In the genomic region with DNA sequence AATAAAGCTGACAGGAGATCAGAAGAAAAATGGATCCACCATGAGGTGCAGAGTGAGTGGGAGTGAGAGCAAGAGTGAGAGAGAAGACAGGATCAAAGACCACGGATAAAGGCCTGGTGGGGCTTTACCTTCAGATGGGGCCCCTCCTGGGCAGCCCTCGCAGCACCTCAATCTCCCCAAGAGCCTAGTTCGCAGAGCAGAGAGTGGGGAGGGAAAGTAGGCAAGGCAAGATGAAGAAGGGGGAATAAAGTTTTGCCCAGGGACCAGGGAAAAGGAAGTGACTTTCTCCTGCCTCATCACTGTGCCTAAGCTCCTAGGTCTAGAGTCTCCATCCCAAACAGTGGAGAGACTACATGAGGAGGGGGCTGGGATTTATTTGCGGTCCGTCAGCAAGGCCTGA, we compare ENCODE assay signal across 15 cellular contexts. TPM values are rescaled to one million over a fixed set of nuclear protein-coding genes. Genes with fewer than 3 reads are reported as not detected.
DNase-seq lines count a peak whose midpoint lies in the region; ATAC-seq and TF ChIP-seq lines count a peak whose summit lies in the region.
"Had no signal": no experiment of that assay in that cellular context is flagged by ENCODE, and none has a peak within 500 bp of the region (broad histone marks: within the 10 kb centered on the region; RNA-seq: fewer than 3 reads in every experiment).

No MANE protein-coding gene starts in this region.

- ATAC-seq in heart right ventricle = no peak
- no peak for ATAC-seq in left cardiac atrium
- ATAC-seq in activated naive CD8-positive, alpha-beta T cell treated with anti-CD3 and anti-CD28 coated beads, Interleukin-2, amount 10 ng/mL, durations not matched to agents 7 days and 5 days (ENCODE audit: low read depth) = no peak
- no peak for ATAC-seq in natural killer cell treated with Interleukin-12 subunit alpha and Interleukin-12 subunit beta and Interleukin-15 and Interleukin-18, amount 100 ng/mL, for 72 hours
- ATAC-seq in HG02973 (IDR thresholded peaks at IDR 0.05; ENCODE audit: unreplicated experiment) = no peak
- no peak for ATAC-seq in GM21528 (IDR thresholded peaks at IDR 0.05; ENCODE audit: low FRiP score, unreplicated experiment)

- H3K27me3 ChIP-seq in heart right ventricle = no peaks in the 10 kb centered on the region
- no peaks in the 10 kb centered on the region for H3K27me3 ChIP-seq in transverse colon

- TF ChIP-seq EP300 in transverse colon (IDR thresholded peaks at IDR 0.05; ENCODE audit: low read depth) = no peak

- H3K9me3 ChIP-seq in heart right ventricle (peaks cover 0 to 4% (median 0%) of the 10 kb centered on the region in 11 donors), transverse colon (no peaks in the 10 kb centered on the region)

- H3K36me3 ChIP-seq in heart right ventricle (no peaks in the 10 kb centered on the region), transverse colon (no peaks in the 10 kb centered on the region)

- TF ChIP-seq CTCF in heart right ventricle (IDR thresholded peaks at IDR 0.05) (no peak), transverse colon (IDR thresholded peaks at IDR 0.05) (no peak)

- DNase-seq in heart right ventricle = no peak
- DNase-seq in left cardiac atrium = no peak
- DNase-seq in activated naive CD8-positive, alpha-beta T cell treated with anti-CD3 and anti-CD28 coated beads, Interleukin-2, amount 10 ng/mL, durations not matched to agents 7 days and 5 days = no peak
- DNase-seq in natural killer cell treated with Interleukin-12 subunit alpha and Interleukin-12 subunit beta and Interleukin-15 and Interleukin-18, amount 100 ng/mL, for 72 hours (ENCODE audit: low spot score) = no peak
- no peak for DNase-seq in transverse colon
- no peak for DNase-seq in iPS-NIHi7 (ENCODE audit: extremely low spot score)
- DNase-seq: DMS79; islet precursor cell; NCI-H1048; NCI-H345; stimulated activated CD4-positive, alpha-beta T cell treated with anti-CD3 and anti-CD28 coated beads, Interleukin-15, amount 100 ng/mL, for 24 hours; T-helper 9 cell had no signal

- H3K27ac Mint-ChIP-seq in activated naive CD8-positive, alpha-beta T cell treated with anti-CD3 and anti-CD28 coated beads, Interleukin-2, amount 10 ng/mL, durations not matched to agents 7 days and 5 days = peak overlapping the region; percentile 88
- peak overlapping the region; percentile 60 to 67 for H3K27ac Mint-ChIP-seq in natural killer cell treated with Interleukin-12 subunit alpha and Interleukin-12 subunit beta and Interleukin-15 and Interleukin-18, amount 100 ng/mL, for 72 hours

- POLR2A ChIA-PET in activated naive CD8-positive, alpha-beta T cell treated with anti-CD3 and anti-CD28 coated beads, Interleukin-2, amount 10 ng/mL, durations not matched to agents 7 days and 5 days (lab: Charles Lee) = interaction anchor here (0.9 to 1.0 kb wide), 2 partner anchors 9 to 91 kb away, joined by 3 to 4 read pairs; no protein-coding TSS in a partner anchor

- H3K4me3 ChIP-seq in heart right ventricle (no peak overlapping the region), transverse colon (no peak overlapping the region)

- H3K4me1 ChIP-seq in heart right ventricle = peaks cover 0 to 51% (median 3%) of the 10 kb centered on the region in 9 donors
- peaks cover 0 to 9% (median 5%) of the 10 kb centered on the region in 4 donors for H3K4me1 ChIP-seq in transverse colon

- no peaks in the 10 kb centered on the region for H3K27me3 Mint-ChIP-seq in activated naive CD8-positive, alpha-beta T cell treated with anti-CD3 and anti-CD28 coated beads, Interleukin-2, amount 10 ng/mL, durations not matched to agents 7 days and 5 days
- peaks cover 0 to 2% of the 10 kb centered on the region in 2 donors for H3K27me3 Mint-ChIP-seq in natural killer cell treated with Interleukin-12 subunit alpha and Interleukin-12 subunit beta and Interleukin-15 and Interleukin-18, amount 100 ng/mL, for 72 hours

- intact Hi-C loops in heart right ventricle (cut with DNase I) = no loop called here
- intact Hi-C loops in left cardiac atrium (cut with DNase I) = no loop called here
- intact Hi-C loops in transverse colon (cut with DNase I; ENCODE audit: low total_unique reads) = no loop called here

- peak overlapping the region in 9 of 10 donors; percentile 56 to 87 (median 69) for H3K27ac ChIP-seq in heart right ventricle
- peak overlapping the region in 3 of 4 donors; percentile 66 to 81 (median 69) for H3K27ac ChIP-seq in transverse colon

- 91 to 98% methylated on average over 5 of the region's 5 CpGs for WGBS in heart right ventricle, 2 donors
- WGBS in transverse colon (ENCODE audit: low coverage in 1 of 2), 2 donors = 92 to 97% methylated on average over 2 to 5 of the region's 5 CpGs

- peaks cover 19% of the 10 kb centered on the region for H3K4me1 Mint-ChIP-seq in activated naive CD8-positive, alpha-beta T cell treated with anti-CD3 and anti-CD28 coated beads, Interleukin-2, amount 10 ng/mL, durations not matched to agents 7 days and 5 days
- H3K4me1 Mint-ChIP-seq in natural killer cell treated with Interleukin-12 subunit alpha and Interleukin-12 subunit beta and Interleukin-15 and Interleukin-18, amount 100 ng/mL, for 72 hours (ENCODE audit: low read depth in 2 of 2) = peaks cover 27 to 35% of the 10 kb centered on the region in 2 donors

- no peak for TF ChIP-seq POLR2A in transverse colon (IDR thresholded peaks at IDR 0.05)

- H3K9me3 Mint-ChIP-seq in activated naive CD8-positive, alpha-beta T cell treated with anti-CD3 and anti-CD28 coated beads, Interleukin-2, amount 10 ng/mL, durations not matched to agents 7 days and 5 days = peaks cover 5% of the 10 kb centered on the region
- peaks cover 4% of the 10 kb centered on the region for H3K9me3 Mint-ChIP-seq in natural killer cell treated with Interleukin-12 subunit alpha and Interleukin-12 subunit beta and Interleukin-15 and Interleukin-18, amount 100 ng/mL, for 72 hours

- in situ Hi-C loops in transverse colon (cut with MboI; ENCODE audit: low pct_ligation_motif_present in 1 of 4, low pct_unique_long_range_greater_than_20kb in 1 of 4, low sequenced_read_pairs in 3 of 4) = no loop called here

- peaks cover 3% of the 10 kb centered on the region for H3K36me3 Mint-ChIP-seq in activated naive CD8-positive, alpha-beta T cell treated with anti-CD3 and anti-CD28 coated beads, Interleukin-2, amount 10 ng/mL, durations not matched to agents 7 days and 5 days
- no peaks in the 10 kb centered on the region for H3K36me3 Mint-ChIP-seq in natural killer cell treated with Interleukin-12 subunit alpha and Interleukin-12 subunit beta and Interleukin-15 and Interleukin-18, amount 100 ng/mL, for 72 hours

- H3K4me3 Mint-ChIP-seq in activated naive CD8-positive, alpha-beta T cell treated with anti-CD3 and anti-CD28 coated beads, Interleukin-2, amount 10 ng/mL, durations not matched to agents 7 days and 5 days = no peak overlapping the region
- peak overlapping the region; percentile 63 for H3K4me3 Mint-ChIP-seq in natural killer cell treated with Interleukin-12 subunit alpha and Interleukin-12 subunit beta and Interleukin-15 and Interleukin-18, amount 100 ng/mL, for 72 hours

RNA-seq across cellular contexts. Expression of a gene that starts 10.3 kb away (rescaled TPM):
- total RNA-seq in heart right ventricle = not detected
- not detected for polyA plus RNA-seq in heart right ventricle
- under 1 TPM; 0.68 TPM for total RNA-seq in left cardiac atrium
- total RNA-seq in activated naive CD8-positive, alpha-beta T cell treated with anti-CD3 and anti-CD28 coated beads, Interleukin-2, amount 10 ng/mL, durations not matched to agents 7 days and 5 days = not detected
- total RNA-seq in natural killer cell treated with Interleukin-12 subunit alpha and Interleukin-12 subunit beta and Interleukin-15 and Interleukin-18, amount 100 ng/mL, for 72 hours = not detected
- not detected for total RNA-seq in transverse colon
- total RNA-seq: dermis microvascular lymphatic vessel endothelial cell had no signal
